In the genomic region with DNA sequence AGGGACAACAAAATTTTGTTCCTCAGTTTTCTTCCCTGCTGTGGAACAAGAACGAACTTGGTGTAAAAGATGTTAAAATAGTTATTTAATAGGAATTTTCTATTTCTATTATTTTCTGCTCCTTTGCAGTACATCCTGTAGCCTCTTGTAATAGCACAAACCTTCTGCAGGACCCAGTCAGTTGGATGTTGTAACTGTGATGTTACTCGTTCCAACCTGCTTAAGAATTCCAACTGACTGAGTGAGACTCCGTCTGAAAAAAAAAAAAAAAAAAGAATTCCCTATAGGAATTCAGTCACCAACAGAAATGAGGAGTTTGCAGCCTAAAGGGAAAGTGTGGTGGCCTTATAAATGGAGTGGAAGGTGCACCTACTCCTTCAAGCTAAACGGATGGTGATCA, we compare ENCODE assay signal across 32 cellular contexts. TPM values are rescaled to one million over a fixed set of nuclear protein-coding genes. Genes with fewer than 3 reads are reported as not detected.
"Had no signal": no experiment of that assay in that cellular context is flagged by ENCODE, and none has a peak within 500 bp of the region (broad histone marks: within the 10 kb centered on the region; RNA-seq: fewer than 3 reads in every experiment).

No MANE protein-coding gene starts in this region.

- H3K36me3 Mint-ChIP-seq: activated naive CD8-positive, alpha-beta T cell had no signal

- ATAC-seq: activated CD4-positive, CD25-positive, alpha-beta regulatory T cell treated with anti-CD3 and anti-CD28 coated beads, Interleukin-2, amount 50 U/mL, for 24 hours; activated CD8-positive, alpha-beta T cell treated with anti-CD3 and anti-CD28 coated beads for 36 hours; activated T-cell treated with anti-CD3 and anti-CD28 coated beads, Interleukin-2, amount 50 U/mL, for 4 hours; activated T-helper 17 cell treated with anti-CD3 and anti-CD28 coated beads, Interleukin-2, amount 50 U/mL, for 72 hours; T-helper 17 cell had no signal

- H3K4me3 Mint-ChIP-seq: activated B cell treated with CpG ODN at 0.5 μM for 24 hours; activated CD8-positive, alpha-beta T cell treated with anti-CD3 and anti-CD28 coated beads for 36 hours; activated naive CD8-positive, alpha-beta T cell; activated T-cell treated with anti-CD3 and anti-CD28 coated beads, Interleukin-2, amount 50 U/mL, for 4 hours; activated T-helper 17 cell treated with anti-CD3 and anti-CD28 coated beads, Interleukin-2, amount 50 U/mL, for 72 hours; T-helper 17 cell; T-helper 2 cell treated with Interferon-gamma antibody and Interleukin-4, amounts not matched to agents 5 μg/mL and 100 μg/mL, for 36 hours had no signal

- H3K36me3 ChIP-seq: brain microvascular endothelial cell, cardiac muscle cell, colonic mucosa, esophagus squamous epithelium, WERI-Rb-1 had no signal

- H3K9me3 Mint-ChIP-seq: activated B cell treated with CpG ODN at 0.5 μM for 24 hours; activated CD8-positive, alpha-beta T cell treated with anti-CD3 and anti-CD28 coated beads for 36 hours; activated T-cell treated with anti-CD3 and anti-CD28 coated beads, Interleukin-2, amount 50 U/mL, for 4 hours; activated T-helper 17 cell treated with anti-CD3 and anti-CD28 coated beads, Interleukin-2, amount 50 U/mL, for 72 hours; T-helper 2 cell treated with Interferon-gamma antibody and Interleukin-4, amounts not matched to agents 5 μg/mL and 100 μg/mL, for 36 hours had no signal

- H3K4me3 ChIP-seq: cardiac muscle cell, colonic mucosa, esophagus squamous epithelium had no signal

- H3K27ac Mint-ChIP-seq: activated B cell treated with CpG ODN at 0.5 μM for 24 hours; activated CD8-positive, alpha-beta T cell treated with anti-CD3 and anti-CD28 coated beads for 36 hours; activated naive CD8-positive, alpha-beta T cell; activated T-helper 17 cell treated with anti-CD3 and anti-CD28 coated beads, Interleukin-2, amount 50 U/mL, for 72 hours; T-helper 17 cell; T-helper 2 cell treated with Interferon-gamma antibody and Interleukin-4, amounts not matched to agents 5 μg/mL and 100 μg/mL, for 36 hours had no signal

- H3K4me1 ChIP-seq: colonic mucosa, esophagus squamous epithelium had no signal

- H3K27me3 Mint-ChIP-seq: activated B cell treated with CpG ODN at 0.5 μM for 24 hours; activated CD8-positive, alpha-beta T cell treated with anti-CD3 and anti-CD28 coated beads for 36 hours; activated naive CD8-positive, alpha-beta T cell; activated T-helper 17 cell treated with anti-CD3 and anti-CD28 coated beads, Interleukin-2, amount 50 U/mL, for 72 hours; T-helper 17 cell had no signal

- H3K9me3 ChIP-seq: colonic mucosa, esophagus squamous epithelium had no signal

- DNase-seq: activated B cell treated with CpG ODN at 0.5 μM for 24 hours; activated CD4-positive, alpha-beta T cell treated with anti-CD3 and anti-CD28 coated beads for 48 hours; activated CD4-positive, alpha-beta T cell treated with anti-CD3 and anti-CD28 coated beads, Interleukin-2, amount 50 U/mL, for 1 hour; activated CD4-positive, alpha-beta T cell treated with anti-CD3 and anti-CD28 coated beads, Interleukin-2, amount 50 U/mL, for 48 hours; activated CD8-positive, alpha-beta memory T cell treated with anti-CD3 and anti-CD28 coated beads for 24 hours; activated CD8-positive, alpha-beta T cell treated with anti-CD3 and anti-CD28 coated beads for 36 hours; activated effector memory CD4-positive, alpha-beta T cell treated with Interleukin-2 at 50 U/mL for 16 hours; activated gamma-delta T cell treated with Interleukin-2 at 50 U/mL for 16 hours; activated naive CD4-positive, alpha-beta T cell treated with anti-CD3 and anti-CD28 coated beads, Interleukin-2, amount 50 U/mL, for 16 hours; activated naive CD4-positive, alpha-beta T cell treated with Interleukin-2 at 50 U/mL for 16 hours; activated T-cell treated with anti-CD3 and anti-CD28 coated beads, Interleukin-2, amount 50 U/mL, for 4 hours; amniotic stem cell; anterior cingulate cortex; brain microvascular endothelial cell; central memory CD4-positive, alpha-beta T cell; cerebellar nuclear complex; colonic mucosa; effector CD8-positive, alpha-beta T cell; esophagus squamous epithelium; head of caudate nucleus; T-helper 1 cell; T-helper 17 cell; T1000; WERI-Rb-1 had no signal

- H3K27me3 ChIP-seq: brain microvascular endothelial cell, cardiac muscle cell, colonic mucosa, esophagus squamous epithelium had no signal

- H3K27ac ChIP-seq: brain microvascular endothelial cell, cardiac muscle cell, colonic mucosa, esophagus squamous epithelium, WERI-Rb-1 had no signal

- H3K4me1 Mint-ChIP-seq: activated B cell treated with CpG ODN at 0.5 μM for 24 hours; activated T-helper 17 cell treated with anti-CD3 and anti-CD28 coated beads, Interleukin-2, amount 50 U/mL, for 72 hours; T-helper 17 cell had no signal

RNA-seq across cellular contexts. Expression of a gene that starts 46.4 kb away (rescaled TPM):
- total RNA-seq: activated CD8-positive, alpha-beta T cell treated with anti-CD3 and anti-CD28 coated beads for 36 hours; astrocyte; cardiac muscle cell; colonic mucosa; dermis microvascular lymphatic vessel endothelial cell; fibroblast of lung had no signal
- polyA plus RNA-seq: cardiac muscle cell had no signal
